ENCODE assay signal across 1 cellular context in the genomic region with DNA sequence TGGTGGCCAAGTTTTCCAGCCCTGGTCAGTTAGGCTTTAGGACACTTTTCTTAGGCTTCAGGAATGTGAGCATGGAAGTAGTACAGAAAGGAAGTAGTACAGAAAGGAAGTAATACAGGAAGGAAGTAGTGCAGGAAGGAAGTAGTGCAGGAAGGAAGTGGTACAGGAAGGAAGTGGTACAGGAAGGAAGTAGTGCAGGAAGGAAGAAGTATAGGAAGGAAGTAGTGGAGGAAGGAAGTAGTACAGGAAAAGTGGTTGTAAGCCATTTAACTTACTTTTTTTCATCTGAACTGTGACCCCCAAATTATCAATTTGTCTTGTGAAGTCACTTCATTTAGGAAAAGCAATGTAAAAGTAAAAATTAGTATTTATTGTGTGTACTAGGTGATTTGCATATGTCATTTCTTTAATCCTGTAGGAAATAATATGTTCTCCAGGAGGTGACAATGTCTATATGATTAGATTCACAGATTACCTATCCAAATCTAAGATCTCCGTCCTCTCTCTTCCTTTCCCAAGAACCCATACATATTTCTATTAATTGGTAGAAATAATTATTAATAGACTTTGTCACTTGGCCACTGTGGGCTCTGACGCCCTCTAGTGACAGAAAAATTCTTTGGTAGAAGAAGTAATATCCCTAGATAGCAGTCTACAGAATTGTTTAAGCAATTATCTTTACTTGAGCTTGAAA.
TF ChIP-seq lines count a peak whose summit lies in the region.

No MANE protein-coding gene starts in this region.

TF ChIP-seq in SK-N-SH treated with all-trans-retinoic acid at 6 μM for 48 hours, 23 proteins besides CTCF, POLR2A, EP300 and RAD21 (continued from another document):
- TF ChIP-seq, protein P1, sequence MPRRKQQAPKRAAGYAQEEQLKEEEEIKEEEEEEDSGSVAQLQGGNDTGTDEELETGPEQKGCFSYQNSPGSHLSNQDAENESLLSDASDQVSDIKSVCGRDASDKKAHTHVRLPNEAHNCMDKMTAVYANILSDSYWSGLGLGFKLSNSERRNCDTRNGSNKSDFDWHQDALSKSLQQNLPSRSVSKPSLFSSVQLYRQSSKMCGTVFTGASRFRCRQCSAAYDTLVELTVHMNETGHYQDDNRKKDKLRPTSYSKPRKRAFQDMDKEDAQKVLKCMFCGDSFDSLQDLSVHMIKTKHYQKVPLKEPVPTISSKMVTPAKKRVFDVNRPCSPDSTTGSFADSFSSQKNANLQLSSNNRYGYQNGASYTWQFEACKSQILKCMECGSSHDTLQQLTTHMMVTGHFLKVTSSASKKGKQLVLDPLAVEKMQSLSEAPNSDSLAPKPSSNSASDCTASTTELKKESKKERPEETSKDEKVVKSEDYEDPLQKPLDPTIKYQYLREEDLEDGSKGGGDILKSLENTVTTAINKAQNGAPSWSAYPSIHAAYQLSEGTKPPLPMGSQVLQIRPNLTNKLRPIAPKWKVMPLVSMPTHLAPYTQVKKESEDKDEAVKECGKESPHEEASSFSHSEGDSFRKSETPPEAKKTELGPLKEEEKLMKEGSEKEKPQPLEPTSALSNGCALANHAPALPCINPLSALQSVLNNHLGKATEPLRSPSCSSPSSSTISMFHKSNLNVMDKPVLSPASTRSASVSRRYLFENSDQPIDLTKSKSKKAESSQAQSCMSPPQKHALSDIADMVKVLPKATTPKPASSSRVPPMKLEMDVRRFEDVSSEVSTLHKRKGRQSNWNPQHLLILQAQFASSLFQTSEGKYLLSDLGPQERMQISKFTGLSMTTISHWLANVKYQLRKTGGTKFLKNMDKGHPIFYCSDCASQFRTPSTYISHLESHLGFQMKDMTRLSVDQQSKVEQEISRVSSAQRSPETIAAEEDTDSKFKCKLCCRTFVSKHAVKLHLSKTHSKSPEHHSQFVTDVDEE (CRISPR knock-in tag; IDR thresholded peaks at IDR 0.05): no peak
- TF ChIP-seq, protein P2, sequence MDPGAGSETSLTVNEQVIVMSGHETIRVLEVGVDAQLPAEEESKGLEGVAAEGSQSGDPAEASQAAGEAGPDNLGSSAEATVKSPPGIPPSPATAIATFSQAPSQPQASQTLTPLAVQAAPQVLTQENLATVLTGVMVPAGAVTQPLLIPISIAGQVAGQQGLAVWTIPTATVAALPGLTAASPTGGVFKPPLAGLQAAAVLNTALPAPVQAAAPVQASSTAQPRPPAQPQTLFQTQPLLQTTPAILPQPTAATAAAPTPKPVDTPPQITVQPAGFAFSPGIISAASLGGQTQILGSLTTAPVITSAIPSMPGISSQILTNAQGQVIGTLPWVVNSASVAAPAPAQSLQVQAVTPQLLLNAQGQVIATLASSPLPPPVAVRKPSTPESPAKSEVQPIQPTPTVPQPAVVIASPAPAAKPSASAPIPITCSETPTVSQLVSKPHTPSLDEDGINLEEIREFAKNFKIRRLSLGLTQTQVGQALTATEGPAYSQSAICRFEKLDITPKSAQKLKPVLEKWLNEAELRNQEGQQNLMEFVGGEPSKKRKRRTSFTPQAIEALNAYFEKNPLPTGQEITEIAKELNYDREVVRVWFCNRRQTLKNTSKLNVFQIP (CRISPR knock-in tag; IDR thresholded peaks at IDR 0.05; ENCODE audit: borderline replicate concordance, low read depth): no peak
- TF ChIP-seq GLIS3 (CRISPR knock-in tag; IDR thresholded peaks at IDR 0.05) (no peak), ZNF70 (CRISPR knock-in tag; IDR thresholded peaks at IDR 0.05) (no peak), ZFP3 (CRISPR knock-in tag; IDR thresholded peaks at IDR 0.05) (no peak), ZC3H10 (CRISPR knock-in tag; IDR thresholded peaks at IDR 0.05) (no peak), ESRRG (CRISPR knock-in tag; IDR thresholded peaks at IDR 0.05) (no peak), BACH2 (CRISPR knock-in tag; IDR thresholded peaks at IDR 0.05; ENCODE audit: borderline replicate concordance) (no peak), ARNTL (CRISPR knock-in tag; IDR thresholded peaks at IDR 0.05; ENCODE audit: borderline replicate concordance, low read depth) (no peak)
